Comparison of ENCODE assay signal across 7 cellular contexts in the genomic region with DNA sequence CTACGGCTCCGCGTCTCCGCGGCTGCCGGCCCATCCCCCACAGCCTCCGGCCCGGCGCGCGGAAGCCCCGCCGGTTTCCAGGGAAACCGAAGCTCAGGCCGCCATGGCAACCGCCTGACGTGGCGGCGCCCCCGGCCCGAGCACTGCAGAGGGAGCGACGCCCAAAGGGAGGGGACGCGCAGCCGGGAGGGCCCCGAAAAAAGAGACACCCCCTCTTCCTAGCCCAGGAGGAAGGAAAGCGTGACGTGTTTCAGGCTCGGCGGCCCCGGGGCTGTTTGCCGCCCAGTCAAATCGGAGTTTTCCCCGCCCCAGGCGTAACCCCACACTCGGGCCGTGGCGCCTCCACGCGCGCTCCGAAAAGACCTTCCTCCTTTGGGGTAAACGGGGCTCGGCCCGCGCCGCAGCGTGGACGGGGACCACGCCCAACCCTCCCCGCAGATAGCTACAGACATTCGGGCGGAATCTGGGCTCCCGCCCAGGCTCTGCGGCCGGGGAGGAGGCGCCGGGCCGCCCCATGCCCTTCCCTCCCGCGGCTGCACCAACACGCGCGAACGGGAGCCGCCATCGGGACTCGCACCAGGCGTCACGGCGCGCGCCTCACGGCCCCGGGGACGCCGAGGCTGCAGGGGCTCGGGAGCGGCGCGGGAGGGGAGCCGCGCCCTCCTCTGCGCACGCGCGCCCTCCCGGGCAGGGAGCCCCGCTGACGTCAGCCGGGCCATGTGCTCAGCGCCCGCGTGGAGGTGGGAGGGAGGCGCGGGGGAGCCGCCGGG.
DNase-seq lines count a peak whose midpoint lies in the region; ATAC-seq and TF ChIP-seq lines count a peak whose summit lies in the region.

No MANE protein-coding gene starts in this region.

- peak overlapping the region; percentile 46 for H3K4me3 ChIP-seq in astrocyte of the cerebellum (ENCODE audit: low read depth, low read length)
- H3K4me3 ChIP-seq in retinal pigment epithelial cell (ENCODE audit: low read length), result peak overlapping the region; percentile 67

- no peak for TF ChIP-seq CTCF in astrocyte of the cerebellum (IDR thresholded peaks at IDR 0.05; ENCODE audit: low read depth, low read length, missing control alignments)
- TF ChIP-seq CTCF in retinal pigment epithelial cell (conservative IDR thresholded peaks at IDR 0.05; ENCODE audit: low read depth, low read length), result no peak

- ATAC-seq in GM18498 (IDR thresholded peaks at IDR 0.05; ENCODE audit: unreplicated experiment), result peak; percentile 51
- peak; percentile 47 for ATAC-seq in HG02642 (IDR thresholded peaks at IDR 0.05; ENCODE audit: poor library complexity, unreplicated experiment)

- DNase-seq in NCI-H1105 treated with DMSO at 0.1 percent for 48 hours (lab: John Stamatoyannopoulos, UW), result peak; percentile 65
- DNase-seq in T1000 (lab: John Stamatoyannopoulos, UW), result peak; percentile 79
- DNase-seq in astrocyte of the cerebellum (ENCODE audit: low read depth), result no peak
- peak; percentile 77 to 84 for DNase-seq in hippocampal formation (lab: John Stamatoyannopoulos, UW)
- DNase-seq in retinal pigment epithelial cell (ENCODE audit: low read depth), result no peak

- in situ Hi-C loops in astrocyte of the cerebellum (cut with HindIII; ENCODE audit: low sequenced_read_pairs), result no loop called here

Comparison
In these comparisons a context has a peak if more than half of its experiments do, and no peak if none do; other contexts are left out.
1. DNase-seq: peak in NCI-H1105 treated with DMSO at 0.1 percent for 48 hours (single experiment), T1000 (single experiment) and hippocampal formation (2 of 2); none in astrocyte of the cerebellum (single experiment) and retinal pigment epithelial cell (single experiment).